ENCODE assay signal across 21 cellular contexts in the genomic region with DNA sequence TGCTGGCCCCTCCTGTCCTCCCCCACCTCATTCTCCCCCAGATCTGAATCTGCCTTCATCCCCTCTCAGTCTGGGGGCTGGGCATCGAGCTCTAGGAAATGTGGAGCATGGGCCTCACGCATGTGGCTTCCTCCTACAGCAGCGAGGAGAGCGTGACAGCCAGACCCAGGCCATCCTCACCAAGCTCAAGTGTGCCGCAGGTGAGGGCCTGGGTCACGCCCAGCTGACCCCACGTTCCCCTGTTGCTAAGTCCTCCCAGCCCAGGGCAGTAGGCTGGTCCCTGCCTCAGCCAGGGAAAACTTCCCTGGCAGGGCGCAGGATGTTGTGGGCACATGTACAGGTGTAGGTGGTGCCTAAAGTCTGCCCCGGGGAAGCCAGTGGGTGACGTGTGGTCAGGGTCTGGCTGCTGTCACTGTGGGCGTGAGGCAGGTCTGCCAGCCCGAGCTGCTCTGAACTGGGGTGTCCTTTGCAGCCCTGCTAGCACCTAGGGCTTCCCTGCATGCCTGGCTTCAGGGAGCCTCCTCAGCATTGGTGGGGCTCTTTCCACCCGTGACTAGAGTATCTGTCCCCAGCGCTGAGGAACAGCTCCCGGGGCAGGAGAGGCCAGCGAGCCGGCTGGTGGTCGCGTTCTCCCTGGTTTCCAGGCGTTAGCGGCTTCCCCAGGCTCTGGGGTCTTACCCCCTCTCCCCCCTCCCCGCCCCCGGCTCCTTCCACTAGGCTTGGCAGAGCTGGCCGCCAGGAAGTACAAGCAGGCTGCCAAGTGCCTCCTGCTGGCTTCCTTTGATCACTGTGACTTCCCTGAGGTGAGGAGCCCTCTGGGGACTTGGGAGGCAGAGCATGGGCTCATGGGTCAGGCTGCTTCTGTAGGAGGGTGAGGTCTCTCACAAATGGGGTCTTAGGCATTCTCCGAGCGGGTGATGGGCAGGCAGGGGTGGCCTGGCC. TPM values are rescaled to one million over a fixed set of nuclear protein-coding genes. Genes with fewer than 3 reads are reported as not detected.
DNase-seq lines count a peak whose midpoint lies in the region; ATAC-seq and TF ChIP-seq lines count a peak whose summit lies in the region.
"Had no signal": no experiment of that assay in that cellular context is flagged by ENCODE, and none has a peak within 500 bp of the region (broad histone marks: within the 10 kb centered on the region; RNA-seq: fewer than 3 reads in every experiment).

No MANE protein-coding gene starts in this region.

- no peak for ATAC-seq in left cardiac atrium
- no peak for ATAC-seq in HCT116
- ATAC-seq in stimulated activated effector memory CD8-positive, alpha-beta T cell treated with anti-CD3 and anti-CD28 coated beads, Interleukin-12 subunit alpha, Interleukin-12 subunit beta, amount 100 ng/mL, for 72 hours, result no peak
- ATAC-seq in HG03139 (IDR thresholded peaks at IDR 0.05; ENCODE audit: unreplicated experiment), result no peak
- ATAC-seq in GM21786 (IDR thresholded peaks at IDR 0.05; ENCODE audit: unreplicated experiment), result no peak
- ATAC-seq: body of pancreas; naive thymus-derived CD8-positive, alpha-beta T cell had no signal

- BruUV-seq in HCT116 (replicated peaks; lab: Mats Ljungman, UMichigan), result no TSS peak

- H3K27ac Mint-ChIP-seq in brain, result no peak overlapping the region
- H3K27ac Mint-ChIP-seq in stimulated activated effector memory CD8-positive, alpha-beta T cell treated with anti-CD3 and anti-CD28 coated beads, Interleukin-12 subunit alpha, Interleukin-12 subunit beta, amount 100 ng/mL, for 72 hours, result peak overlapping the region; percentile 72

- no peak for TF ChIP-seq CTCF in HCT116 (IDR thresholded peaks at IDR 0.05 in 2 of 3, conservative IDR thresholded peaks at IDR 0.05 in 1 of 3; ENCODE audit: borderline replicate concordance in 1 of 3, insufficient read depth in 1 of 3, low read depth in 2 of 3, low read length in 2 of 3)
- no peak for TF ChIP-seq CTCF in brain (conservative IDR thresholded peaks at IDR 0.05)

- H3K27me3 Mint-ChIP-seq in brain, result peaks cover 3% of the 10 kb centered on the region
- H3K27me3 Mint-ChIP-seq: naive thymus-derived CD8-positive, alpha-beta T cell had no signal

- H3K9me2 ChIP-seq in HCT116 (ENCODE audit: insufficient read depth), result no peaks in the 10 kb centered on the region

- no peak overlapping the region for H3K4me3 ChIP-seq in HCT116 (replicated peaks in 1 of 2; ENCODE audit: low read depth in 1 of 2, low read length in 2 of 2)
- H3K4me3 ChIP-seq: body of pancreas, stomach had no signal

- H3K4me1 ChIP-seq in HCT116 (ENCODE audit: control insufficient read depth in 1 of 2, insufficient read depth in 2 of 2, low read length in 2 of 2), result peaks cover 10 to 30% of the 10 kb centered on the region in 2 experiments; a peak in 3 of 4 replicates

- no peak for TF ChIP-seq POLR2A in HCT116 (IDR thresholded peaks at IDR 0.05; ENCODE audit: borderline replicate concordance, extremely low read depth, insufficient read depth, insufficient read length)

- no peaks in the 10 kb centered on the region for H3K27me3 ChIP-seq in HCT116 (ENCODE audit: insufficient read depth, low read length)
- H3K27me3 ChIP-seq: body of pancreas, stomach had no signal

- H3K4me2 ChIP-seq in HCT116 (ENCODE audit: low read length), result no peak overlapping the region

- intact Hi-C loops in left cardiac atrium (cut with DNase I), result no loop called here
- intact Hi-C loops in cardiac septum (cut with DNase I), result no loop called here
- intact Hi-C loops in HCT116 (cut with micrococcal nuclease), result no loop called here

- H3K36me3 ChIP-seq in HCT116 (ENCODE audit: control insufficient read depth in 1 of 2, insufficient read depth in 2 of 2, low read length in 2 of 2), result peaks cover 11 to 52% of the 10 kb centered on the region in 2 experiments; a peak in 3 of 4 replicates

- H3K4me3 Mint-ChIP-seq in brain, result peak overlapping the region in 3 of 5 experiments; percentile 39 to 43 (median 41)
- H3K4me3 Mint-ChIP-seq in stimulated activated effector memory CD8-positive, alpha-beta T cell treated with anti-CD3 and anti-CD28 coated beads, Interleukin-12 subunit alpha, Interleukin-12 subunit beta, amount 100 ng/mL, for 72 hours, result no peak overlapping the region

- H3K36me3 Mint-ChIP-seq in brain, result peaks cover 9% of the 10 kb centered on the region
- H3K36me3 Mint-ChIP-seq in stimulated activated effector memory CD8-positive, alpha-beta T cell treated with anti-CD3 and anti-CD28 coated beads, Interleukin-12 subunit alpha, Interleukin-12 subunit beta, amount 100 ng/mL, for 72 hours, result peaks cover 22% of the 10 kb centered on the region

- no peaks in the 10 kb centered on the region; the same call in 1 of the 2 replicates for H4K20me1 ChIP-seq in HCT116 (ENCODE audit: insufficient read depth)

- H2AFZ ChIP-seq in HCT116 (ENCODE audit: low read depth, low read length, poor library complexity, severe bottlenecking), result no peak overlapping the region

- H3K4me1 Mint-ChIP-seq in brain, result peaks cover 17% of the 10 kb centered on the region
- peaks cover 19% of the 10 kb centered on the region for H3K4me1 Mint-ChIP-seq in stimulated activated effector memory CD8-positive, alpha-beta T cell treated with anti-CD3 and anti-CD28 coated beads, Interleukin-12 subunit alpha, Interleukin-12 subunit beta, amount 100 ng/mL, for 72 hours

- H3K9me3 ChIP-seq in HCT116 (ENCODE audit: control insufficient read depth in 1 of 2, insufficient read depth in 1 of 2, low read depth in 1 of 2, low read length in 2 of 2), result no peaks in the 10 kb centered on the region
- H3K9me3 ChIP-seq: body of pancreas, stomach had no signal

- RAD21 ChIA-PET in HCT116 (lab: Charles Lee; ENCODE audit: low non-redundant PET in 1 of 2, low total read pairs in 2 of 2, uncharacterized antibody in 2 of 2, unreplicated experiment in 2 of 2), result no interaction called here

- peak; percentile 18 for DNase-seq in left cardiac atrium
- no peak for DNase-seq in cardiac septum (ENCODE audit: low spot score)
- DNase-seq in HCT116 (ENCODE audit: low read depth, low spot score), result no peak
- DNase-seq in stimulated activated effector memory CD8-positive, alpha-beta T cell treated with anti-CD3 and anti-CD28 coated beads, Interleukin-12 subunit alpha, Interleukin-12 subunit beta, amount 100 ng/mL, for 72 hours (ENCODE audit: low spot score in 2 of 2), result no peak
- no peak for DNase-seq in activated T-cell treated with anti-CD3 and anti-CD28 coated beads, Interleukin-2, amount 50 U/mL, for 1 hour
- DNase-seq: DMS79; mesendoderm; MM.1S; NCI-H1694; NCI-H2171 treated with DMSO at 0.1 percent for 48 hours; NCI-H748 treated with DMSO at 0.1 percent for 48 hours; OCI-M1; SHP77; stimulated activated CD4-positive, alpha-beta T cell treated with anti-CD3 and anti-CD28 coated beads, Interleukin-1b, Interleukin-23, amount 100 ng/mL, for 48 hours; stomach; trophoblast cell had no signal

- CTCF ChIA-PET in HCT116 (lab: Charles Lee), result no interaction called here

- H3K9me3 Mint-ChIP-seq in brain, result no peaks in the 10 kb centered on the region
- no peaks in the 10 kb centered on the region for H3K9me3 Mint-ChIP-seq in stimulated activated effector memory CD8-positive, alpha-beta T cell treated with anti-CD3 and anti-CD28 coated beads, Interleukin-12 subunit alpha, Interleukin-12 subunit beta, amount 100 ng/mL, for 72 hours
- H3K9me3 Mint-ChIP-seq: naive thymus-derived CD8-positive, alpha-beta T cell had no signal

- peaks cover 36% of the 10 kb centered on the region for H3K79me2 ChIP-seq in HCT116 (ENCODE audit: insufficient read depth, low read length)

- peak overlapping the region; percentile 50; the same call in 1 of the 2 replicates for H3K27ac ChIP-seq in HCT116 (ENCODE audit: low read depth, low read length)
- H3K27ac ChIP-seq: body of pancreas, stomach had no signal

- POLR2A ChIA-PET in HCT116 (lab: Charles Lee), result no interaction called here

- no peak overlapping the region for H3K9ac ChIP-seq in HCT116 (ENCODE audit: low read length)

- TF ChIP-seq RAD21 in HCT116 (IDR thresholded peaks at IDR 0.05; ENCODE audit: low read depth), result no peak

TF ChIP-seq in HCT116, 20 proteins besides CTCF, POLR2A, EP300 and RAD21:
- no peak for TF ChIP-seq ELF1 (IDR thresholded peaks at IDR 0.05; ENCODE audit: borderline replicate concordance, low read depth)
- no peak for TF ChIP-seq EGR1 (IDR thresholded peaks at IDR 0.05; ENCODE audit: low read depth)
- no peak for TF ChIP-seq CBX3 (IDR thresholded peaks at IDR 0.05; ENCODE audit: low read depth)
- peak; percentile 70 for TF ChIP-seq TCF7L2 (IDR thresholded peaks at IDR 0.05; ENCODE audit: borderline replicate concordance, extremely low read depth, insufficient read depth, insufficient read length)

RNA-seq across cellular contexts. Expression of gene GPS1, which starts 3.6 kb away (rescaled TPM):
- total RNA-seq in left cardiac atrium, result 10 to 100 TPM; 72.2 to 79.3 TPM
- total RNA-seq in cardiac septum, result 67.4 TPM
- total RNA-seq in HCT116 (2021; ENCODE audit: unreplicated experiment), result 205 TPM
- polyA plus RNA-seq in HCT116 (2012), result 154 and 156 TPM in 2 replicates
- 231 TPM for polyA plus RNA-seq in brain (ENCODE audit: insufficient read depth, low read depth, low replicate concordance)

RNA-seq across cellular contexts. Expression of gene RFNG, which starts 3.7 kb away (rescaled TPM):
- total RNA-seq in left cardiac atrium, result 10 to 100 TPM; 16.4 to 22.4 TPM
- total RNA-seq in cardiac septum, result 21.0 TPM
- total RNA-seq in HCT116 (2021; ENCODE audit: unreplicated experiment), result 52.0 TPM
- polyA plus RNA-seq in HCT116 (2012), result 53.5 and 62.2 TPM in 2 replicates
- 45.0 TPM for polyA plus RNA-seq in brain (ENCODE audit: insufficient read depth, low read depth, low replicate concordance)

RNA-seq across cellular contexts. Expression of gene DUS1L, which starts 10.3 kb away (rescaled TPM):
- total RNA-seq in left cardiac atrium (10 to 100 TPM; 59.2 to 65.4 TPM), cardiac septum (47.6 TPM), HCT116 (2021; ENCODE audit: unreplicated experiment) (176 TPM)
- 120 and 129 TPM in 2 replicates for polyA plus RNA-seq in HCT116 (2012)
- 110 TPM for polyA plus RNA-seq in brain (ENCODE audit: insufficient read depth, low read depth, low replicate concordance)

RNA-seq across cellular contexts. Expression of gene DCXR, which starts 17.8 kb away (rescaled TPM):
- total RNA-seq in left cardiac atrium (100 to 1,000 TPM; 132 to 161 TPM), cardiac septum (144 TPM), HCT116 (2021; ENCODE audit: unreplicated experiment) (306 TPM)
- 324 and 351 TPM in 2 replicates for polyA plus RNA-seq in HCT116 (2012)
- polyA plus RNA-seq in brain (ENCODE audit: insufficient read depth, low read depth, low replicate concordance), result 170 TPM

RNA-seq across cellular contexts. Expression of gene RAC3, which starts 23.8 kb away (rescaled TPM):
- total RNA-seq in left cardiac atrium, result 1 to 10 TPM; 3.8 to 4.2 TPM
- 0.65 TPM for total RNA-seq in cardiac septum
- total RNA-seq in HCT116 (2021; ENCODE audit: unreplicated experiment), result 120 TPM
- 114 and 123 TPM in 2 replicates for polyA plus RNA-seq in HCT116 (2012)
- polyA plus RNA-seq in brain (ENCODE audit: insufficient read depth, low read depth, low replicate concordance), result 65.2 TPM
- polyA plus RNA-seq: naive thymus-derived CD8-positive, alpha-beta T cell had no signal
